In the genomic region with DNA sequence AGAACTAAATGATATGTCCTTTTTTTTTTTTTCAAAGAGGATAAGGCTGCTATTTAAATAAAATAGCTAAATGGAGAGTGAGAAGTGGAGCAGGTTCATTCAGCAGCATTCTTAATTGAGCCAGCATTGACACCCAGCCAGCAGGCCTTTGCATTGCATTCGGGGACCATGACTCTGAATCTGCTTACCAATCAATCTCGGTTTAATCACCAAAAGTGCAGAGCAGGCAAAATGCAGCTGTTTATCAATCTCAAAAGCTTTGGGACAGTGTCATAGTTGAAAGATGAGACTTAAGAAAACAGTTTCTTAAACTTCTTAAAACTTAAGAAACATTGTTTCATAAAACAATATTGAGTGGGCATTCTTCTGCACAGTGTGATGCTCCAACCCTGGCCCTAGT, we compare ENCODE assay signal across 26 cellular contexts.
"Had no signal": no experiment of that assay in that cellular context is flagged by ENCODE, and none has a peak within 500 bp of the region (broad histone marks: within the 10 kb centered on the region; RNA-seq: fewer than 3 reads in every experiment).

No MANE protein-coding gene starts in this region.

- H3K27me3 ChIP-seq: neural progenitor cell, pancreas, spleen, suprapubic skin, testis, tibial artery, transverse colon, upper lobe of right lung, uterus had no signal

- H3K27ac ChIP-seq: neural progenitor cell, pancreas, prostate gland, skin epidermis, spleen, suprapubic skin, testis, tibial artery, transverse colon, upper lobe of right lung, uterus had no signal

- H2AFZ ChIP-seq: neural progenitor cell had no signal

- H3K4me3 ChIP-seq: neural progenitor cell, pancreas, prostate gland, skin epidermis, smooth muscle cell, spleen, suprapubic skin, testis, tibial artery, transverse colon, upper lobe of right lung, uterus had no signal

- ATAC-seq: naive thymus-derived CD4-positive, alpha-beta T cell; natural killer cell; pancreas; right cardiac atrium; sciatic nerve; stimulated activated memory B cell treated with anti-CD40 and anti-IgM and Interleukin-4, amounts not matched to agents 10 μg/mL and 1 μg/mL and 100 μg/mL, for 72 hours; stimulated activated naive CD8-positive, alpha-beta T cell treated with anti-CD3 and anti-CD28 coated beads, Interleukin-15, amount 100 ng/mL, for 72 hours; stimulated activated naive CD8-positive, alpha-beta T cell treated with anti-CD3 and anti-CD28 coated beads, Interleukin-15, Interleukin-2, amounts not matched to agents 100 U/mL and 50 U/mL, for 24 hours; upper lobe of right lung had no signal

- H3K9me3 ChIP-seq: pancreas, prostate gland, spleen, suprapubic skin, testis, tibial artery, transverse colon, upper lobe of right lung, uterus had no signal

- H3K9ac ChIP-seq: neural progenitor cell had no signal

- H3K4me1 ChIP-seq: neural progenitor cell, prostate gland, suprapubic skin, testis, tibial artery, transverse colon, upper lobe of right lung, uterus had no signal

- FAIRE-seq: pancreas had no signal

- DNase-seq: naive thymus-derived CD4-positive, alpha-beta T cell; natural killer cell; pancreas; right cardiac atrium; spleen; stimulated activated CD4-positive, alpha-beta T cell treated with anti-CD3 and anti-CD28 coated beads, Interleukin-12 subunit alpha, Interleukin-12 subunit beta, amount 100 ng/mL, for 4 hours; stimulated activated CD4-positive, alpha-beta T cell treated with anti-CD3 and anti-CD28 coated beads, Interleukin-1b, Interleukin-23, amount 100 ng/mL, for 48 hours; stimulated activated CD4-positive, alpha-beta T cell treated with anti-CD3 and anti-CD28 coated beads, Interleukin-4, amount 100 ng/mL, for 1 hour; stimulated activated CD4-positive, alpha-beta T cell treated with anti-CD3 and anti-CD28 coated beads, Interleukin-4, amount 100 ng/mL, for 4 hours; stimulated activated CD8-positive, alpha-beta memory T cell treated with anti-CD3 and anti-CD28 coated beads, Interleukin-4, amount 100 ng/mL, for 48 hours; stimulated activated naive CD4-positive, alpha-beta T cell; stimulated activated naive CD8-positive, alpha-beta T cell treated with anti-CD3 and anti-CD28 coated beads, Interleukin-15, amount 100 ng/mL, for 72 hours; stimulated activated naive CD8-positive, alpha-beta T cell treated with anti-CD3 and anti-CD28 coated beads, Interleukin-15, Interleukin-2, amounts not matched to agents 100 U/mL and 50 U/mL, for 24 hours; substantia nigra; testis; tibial artery; transverse colon; upper lobe of right lung; uterus had no signal

- H3K4me2 ChIP-seq: neural progenitor cell, smooth muscle cell had no signal

- H3K36me3 ChIP-seq: neural progenitor cell, prostate gland, transverse colon, uterus had no signal
